Comparison of ENCODE assay signal across 8 cellular contexts in the genomic region with DNA sequence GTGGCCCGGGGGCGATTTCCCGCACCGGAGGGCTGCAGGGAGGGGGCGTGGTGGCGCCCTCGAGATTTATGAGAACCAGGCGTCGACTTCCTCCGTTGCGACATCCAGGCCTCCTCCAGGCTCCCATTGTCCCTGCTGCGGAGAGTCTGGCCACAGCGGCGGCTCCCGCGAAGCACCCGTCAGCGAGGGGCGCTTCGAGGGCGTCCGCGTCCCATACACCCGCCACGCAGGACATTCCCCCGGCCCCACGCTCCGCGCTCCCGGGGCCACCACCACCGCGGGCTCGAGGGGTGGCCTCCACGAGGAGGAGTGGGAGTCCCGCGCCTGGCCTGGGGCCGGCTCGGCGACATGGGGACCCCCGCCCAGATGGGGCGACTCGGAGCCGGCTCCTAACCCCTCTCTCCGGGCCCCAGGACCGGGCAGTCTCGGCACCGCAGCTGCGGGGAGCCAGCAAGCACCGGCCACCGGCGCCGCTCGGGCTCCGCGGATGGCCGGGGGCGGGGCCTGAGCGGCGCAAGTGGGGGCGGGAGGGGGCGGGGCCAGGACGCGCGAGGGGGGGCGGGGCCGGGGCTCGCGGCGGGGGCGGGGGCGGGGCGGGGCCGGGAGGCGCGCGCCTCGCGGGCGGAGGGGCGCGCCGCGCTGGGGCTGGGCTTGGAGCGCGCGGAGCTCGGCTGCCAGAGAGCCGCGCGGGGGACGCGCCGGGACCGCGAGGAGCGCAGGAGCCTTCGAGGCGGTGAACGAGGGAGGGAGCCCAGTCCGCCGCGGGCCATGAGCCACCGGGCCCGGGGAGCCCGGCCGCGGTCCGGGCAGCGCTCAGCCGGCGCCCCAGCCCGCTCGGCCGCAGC. TPM values are rescaled to one million over a fixed set of nuclear protein-coding genes. Genes with fewer than 3 reads are reported as not detected.
DNase-seq lines count a peak whose midpoint lies in the region; ATAC-seq, FAIRE-seq and TF ChIP-seq lines count a peak whose summit lies in the region.

Gene SH2B2 (plus strand): TSS at position 632 of the 845 bp plus-strand sequence. CDS start 13,683 bp downstream, outside the sequence.

- H3K4me1 ChIP-seq in NT2/D1 (ENCODE audit: insufficient read depth, insufficient read length) (peaks cover 26% of the 10 kb centered on the region), urinary bladder (ENCODE audit: insufficient read depth) (peaks cover 1% of the 10 kb centered on the region)

- H3K9ac ChIP-seq in NT2/D1 (ENCODE audit: insufficient read length, low read depth), result peak within 1 kb of the TSS; percentile 93

- H3K27me3 ChIP-seq in NT2/D1 (ENCODE audit: insufficient read depth, insufficient read length), result no peaks in the 10 kb centered on the region

- FAIRE-seq in frontal cortex (lab: Jason Lieb, UNC), result no peak

- DNase-seq in GF-D8 (lab: John Stamatoyannopoulos, UW), result peak; percentile 61
- no peak for DNase-seq in NT2/D1 (ENCODE audit: low read depth, low spot score)
- DNase-seq in activated effector memory CD4-positive, alpha-beta T cell treated with anti-CD3 and anti-CD28 coated beads, Interleukin-2, amount 50 U/mL, for 16 hours, result peak; percentile 78
- DNase-seq in frontal cortex (ENCODE audit: low spot score in 2 of 2), result peak; percentile 90 to 92
- peak; percentile 77 for DNase-seq in nephron progenitor cell
- DNase-seq in HPDE6-E6E7 (ENCODE audit: extremely low spot score), result no peak

- H3K4me3 ChIP-seq in NT2/D1 (ENCODE audit: insufficient read length, low read depth) (peak within 1 kb of the TSS; percentile 77), urinary bladder (ENCODE audit: low read depth, low read length) (peak within 1 kb of the TSS; percentile 72)

- peak within 1 kb of the TSS; percentile 90 for H3K27ac ChIP-seq in urinary bladder (ENCODE audit: low read depth)

- no peaks in the 10 kb centered on the region for H3K9me3 Mint-ChIP-seq in nephron progenitor cell

- peak within 1 kb of the TSS; percentile 77 for H3K4me3 Mint-ChIP-seq in nephron progenitor cell

- peaks cover 40% of the 10 kb centered on the region for H3K4me1 Mint-ChIP-seq in nephron progenitor cell

- no peaks in the 10 kb centered on the region for H3K9me3 ChIP-seq in NT2/D1 (ENCODE audit: insufficient read depth, low read length)

- H3K36me3 ChIP-seq in NT2/D1 (ENCODE audit: insufficient read depth, insufficient read length, low read length) (no peaks in the 10 kb centered on the region), urinary bladder (ENCODE audit: insufficient read depth) (no peaks in the 10 kb centered on the region)

- peaks cover 14% of the 10 kb centered on the region for H3K27me3 Mint-ChIP-seq in nephron progenitor cell (ENCODE audit: low read depth, poor library complexity)

- no peak within 1 kb of the TSS for H3K27ac Mint-ChIP-seq in nephron progenitor cell

- ATAC-seq in HG02885 (IDR thresholded peaks at IDR 0.05; ENCODE audit: poor library complexity, unreplicated experiment), result peak; percentile 34

- TF ChIP-seq CTCF in nephron progenitor cell (IDR thresholded peaks at IDR 0.05), result no peak

- H3K36me3 Mint-ChIP-seq in nephron progenitor cell (ENCODE audit: low read depth), result no peaks in the 10 kb centered on the region

- WGBS in urinary bladder, result under 1% methylated on average over 105 of the region's 114 CpGs

RNA-seq across cellular contexts. Expression of gene SH2B2, which starts in this region (rescaled TPM):
- total RNA-seq in frontal cortex (10.2 TPM), urinary bladder (1.8 TPM)
- 5.3 TPM for polyA plus RNA-seq in urinary bladder

Comparison
In these comparisons a context has a peak if more than half of its experiments do, and no peak if none do; other contexts are left out.
1. DNase-seq: peak in GF-D8 (single experiment), activated effector memory CD4-positive, alpha-beta T cell treated with anti-CD3 and anti-CD28 coated beads, Interleukin-2, amount 50 U/mL, for 16 hours (single experiment), frontal cortex (2 of 2) and nephron progenitor cell (single experiment); none in NT2/D1 (single experiment) and HPDE6-E6E7 (single experiment).